ENCODE assay signal across 8 cellular contexts in the genomic region with DNA sequence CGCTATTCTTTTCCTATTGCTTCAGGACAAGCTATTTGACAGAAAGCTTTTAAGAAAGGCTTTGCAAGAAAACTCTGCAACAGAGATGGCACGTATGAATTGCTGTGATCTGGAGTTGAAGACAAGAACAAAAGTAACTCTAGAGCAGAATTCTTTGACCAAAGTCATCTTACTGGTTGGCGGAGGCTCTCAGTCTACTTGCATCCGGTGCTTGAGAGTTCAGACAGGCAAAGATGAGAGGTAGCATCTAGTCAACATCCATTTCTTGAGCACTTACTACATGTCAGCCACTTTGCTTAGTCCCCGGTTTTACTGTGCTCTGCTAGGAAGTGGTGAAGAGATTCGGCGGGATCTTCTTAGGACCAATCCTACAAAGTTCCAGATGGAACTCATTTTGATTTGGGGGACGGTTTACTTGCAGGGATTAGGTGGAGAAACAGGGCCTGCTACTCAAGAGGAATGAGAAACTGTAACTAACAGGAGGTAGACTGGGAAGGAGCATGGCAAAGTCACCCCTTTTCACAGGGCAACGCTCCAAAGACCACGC. TPM values are rescaled to one million over a fixed set of nuclear protein-coding genes. Genes with fewer than 3 reads are reported as not detected.
DNase-seq lines count a peak whose midpoint lies in the region; ATAC-seq and TF ChIP-seq lines count a peak whose summit lies in the region.

No MANE protein-coding gene starts in this region.

- H3K36me3 ChIP-seq in MG63 (no peaks in the 10 kb centered on the region), lung (ENCODE audit: control insufficient read depth in 2 of 2, insufficient read depth in 2 of 2, low read length in 2 of 2) (no peaks in the 10 kb centered on the region)

- H3K4me3 Mint-ChIP-seq in brain: peak overlapping the region; percentile 83 to 91 (median 91)
- H3K4me3 Mint-ChIP-seq in type B pancreatic cell: peak overlapping the region; percentile 93

- no peak for ATAC-seq in lung (ENCODE audit: insufficient read depth, low FRiP score)
- ATAC-seq in HG03432 (IDR thresholded peaks at IDR 0.05; ENCODE audit: unreplicated experiment): no peak
- ATAC-seq in HG02852 (IDR thresholded peaks at IDR 0.05; ENCODE audit: unreplicated experiment): no peak

- H3K9me3 ChIP-seq in MG63: no peaks in the 10 kb centered on the region; the same call in 1 of the 2 replicates
- H3K9me3 ChIP-seq in lung (ENCODE audit: control insufficient read depth in 2 of 2, insufficient read depth in 1 of 2, low read length in 1 of 2): no peaks in the 10 kb centered on the region

- H3K27ac Mint-ChIP-seq in brain (peak overlapping the region; percentile 91 to 98 (median 97)), type B pancreatic cell (peak overlapping the region; percentile 96)

- WGBS in lung, 2 donors: 62 to 65% methylated on average over 10 of the region's 10 CpGs

- H3K36me3 Mint-ChIP-seq in brain (peaks cover 13% of the 10 kb centered on the region), type B pancreatic cell (peaks cover 40% of the 10 kb centered on the region)

- H3K9me3 Mint-ChIP-seq in brain (peaks cover 9 to 20% (median 15%) of the 10 kb centered on the region in 5 experiments), type B pancreatic cell (peaks cover 4% of the 10 kb centered on the region)

- H3K27ac ChIP-seq in lung (ENCODE audit: low read depth in 1 of 2, low read length in 1 of 2): peak overlapping the region; percentile 97 to 98

- DNase-seq in D341Med (ENCODE audit: low spot score) (peak; percentile 9), MG63 (no peak), lung (ENCODE audit: low spot score) (no peak), type B pancreatic cell (ENCODE audit: extremely low spot score, unreplicated experiment) (no peak), KBM-7 (no peak)

- H3K4me1 ChIP-seq in lung (ENCODE audit: control insufficient read depth in 2 of 2, insufficient read depth in 2 of 2, low read length in 2 of 2): peaks cover 4 to 5% of the 10 kb centered on the region in 2 donors

- H3K4me1 Mint-ChIP-seq in brain: peaks cover 31% of the 10 kb centered on the region
- H3K4me1 Mint-ChIP-seq in type B pancreatic cell (ENCODE audit: unreplicated experiment): peaks cover 8% of the 10 kb centered on the region

- H3K27me3 ChIP-seq in MG63 (no peaks in the 10 kb centered on the region), lung (ENCODE audit: control insufficient read depth, insufficient read depth) (no peaks in the 10 kb centered on the region)

- H3K27me3 Mint-ChIP-seq in brain: peaks cover 11% of the 10 kb centered on the region
- no peaks in the 10 kb centered on the region for H3K27me3 Mint-ChIP-seq in type B pancreatic cell

- peak overlapping the region; percentile 79 for H3K4me3 ChIP-seq in MG63
- H3K4me3 ChIP-seq in lung: peak overlapping the region; percentile 88

- in situ Hi-C loops in KBM-7 (cut with MboI; ENCODE audit: low pct_unique_long_range_greater_than_20kb, low sequenced_read_pairs): no loop called here

- TF ChIP-seq CTCF in brain (conservative IDR thresholded peaks at IDR 0.05): no peak
- TF ChIP-seq CTCF in lung (IDR thresholded peaks at IDR 0.05; ENCODE audit: control extremely low read depth, extremely low read depth): no peak
- no peak for TF ChIP-seq CTCF in type B pancreatic cell (conservative IDR thresholded peaks at IDR 0.05)

RNA-seq across cellular contexts. Expression of gene CCDC91, which starts 0.4 kb away (rescaled TPM):
- total RNA-seq in MG63 (2014; rRNA removed; shearing (Covaris generic); ENCODE audit: low replicate concordance): 17.6 and 31.6 TPM in 2 replicates
- polyA plus RNA-seq in brain (ENCODE audit: insufficient read depth, low read depth, low replicate concordance) (14.2 TPM), lung (10 to 100 TPM; 13.4 to 19.3 TPM)
- total RNA-seq in lung (10 to 100 TPM; 27.2 to 41.3 TPM), type B pancreatic cell (ENCODE audit: low replicate concordance) (23.2 and 27.4 TPM in 2 replicates)
